Comparison of ENCODE assay signal across 22 cellular contexts in genomic region chr5:83426855-83427254, GRCh38. TPM values are rescaled to one million over a fixed set of nuclear protein-coding genes. Genes with fewer than 3 reads are reported as not detected.
A peak's percentile ranks its signal among the peaks of the same experiment; 100 is the strongest.
DNase-seq lines count a peak whose midpoint lies in the region; ATAC-seq and TF ChIP-seq lines count a peak whose summit lies in the region.
"Had no signal": no experiment of that assay in that cellular context is flagged by ENCODE, and none has a peak within 500 bp of the region (broad histone marks: within the 10 kb centered on the region; RNA-seq: fewer than 3 reads in every experiment).

No MANE protein-coding gene starts in this region.

- H3K4me3 ChIP-seq in GM12865 (ENCODE audit: low read depth, low read length), result no peak overlapping the region
- H3K4me3 ChIP-seq in body of pancreas, result no peak overlapping the region
- H3K4me3 ChIP-seq: BLaER1 treated with 17β-estradiol and CSF1 and Interleukin-3, amounts not matched to agents 10 nM and 100 nM; upper lobe of right lung had no signal

- peaks cover 18% of the 10 kb centered on the region for H3K4me1 ChIP-seq in body of pancreas
- H3K4me1 ChIP-seq: upper lobe of right lung had no signal

- TF ChIP-seq POLR2A in body of pancreas (IDR thresholded peaks at IDR 0.05), result no peak

- no peaks in the 10 kb centered on the region for H3K9me3 ChIP-seq in body of pancreas
- H3K9me3 ChIP-seq: upper lobe of right lung had no signal

- intact Hi-C loops in body of pancreas (cut with DNase I), result no loop called here

- no peak overlapping the region for H3K27ac ChIP-seq in body of pancreas
- H3K27ac ChIP-seq: BLaER1 treated with 17β-estradiol and CSF1 and Interleukin-3, amounts not matched to agents 10 nM and 100 nM; HL-60; upper lobe of right lung had no signal

- DNase-seq in GM12865 (ENCODE audit: low read depth) (peak; percentile 67), NCI-H1417 treated with DMSO at 0.1 percent for 48 hours (lab: John Stamatoyannopoulos, UW) (no peak), body of pancreas (no peak), RKO (ENCODE audit: low spot score) (no peak)
- DNase-seq in activated CD4-positive, alpha-beta T cell treated with anti-CD3 and anti-CD28 coated beads for 48 hours, result no peak
- DNase-seq: activated CD4-positive, alpha-beta T cell treated with anti-CD3 and anti-CD28 coated beads for 1 hour; activated effector memory CD4-positive, alpha-beta T cell treated with anti-CD3 and anti-CD28 coated beads, Interleukin-2, amount 50 U/mL, for 16 hours; amygdala; effector memory CD8-positive, alpha-beta T cell; islet precursor cell; natural killer cell; NCI-H2081 treated with DMSO at 0.1 percent for 48 hours; NCI-H526; PC-3; stimulated activated naive CD8-positive, alpha-beta T cell treated with anti-CD3 and anti-CD28 coated beads, Interleukin-15, Interleukin-2, amounts not matched to agents 100 U/mL and 50 U/mL, for 24 hours; upper lobe of right lung had no signal

- no peaks in the 10 kb centered on the region for H3K36me3 ChIP-seq in body of pancreas (replicated peaks in 1 of 2; ENCODE audit: insufficient read depth in 1 of 2, low read depth in 2 of 2)
- H3K36me3 ChIP-seq: BLaER1 treated with 17β-estradiol and CSF1 and Interleukin-3, amounts not matched to agents 10 nM and 100 nM; upper lobe of right lung had no signal

- ATAC-seq in GM19025 (IDR thresholded peaks at IDR 0.05; ENCODE audit: low read depth, unreplicated experiment), result peak; percentile 45
- ATAC-seq in HG02610 (IDR thresholded peaks at IDR 0.05; ENCODE audit: unreplicated experiment), result peak; percentile 80
- ATAC-seq in HG03354 (IDR thresholded peaks at IDR 0.05; ENCODE audit: poor library complexity, severe bottlenecking, unreplicated experiment), result peak; percentile 47
- ATAC-seq in body of pancreas, result no peak
- ATAC-seq: effector memory CD8-positive, alpha-beta T cell; HCT116; natural killer cell; PC-3; stimulated activated naive CD8-positive, alpha-beta T cell treated with anti-CD3 and anti-CD28 coated beads, Interleukin-15, Interleukin-2, amounts not matched to agents 100 U/mL and 50 U/mL, for 24 hours; upper lobe of right lung had no signal

- no peaks in the 10 kb centered on the region for H3K27me3 ChIP-seq in body of pancreas
- H3K27me3 ChIP-seq: BLaER1 treated with 17β-estradiol and CSF1 and Interleukin-3, amounts not matched to agents 10 nM and 100 nM; upper lobe of right lung had no signal

- WGBS in body of pancreas, 2 donors, result 92 to 100% methylated on average over 1 of the region's 1 CpG

- no peak for TF ChIP-seq CTCF in GM12865 (IDR thresholded peaks at IDR 0.05; ENCODE audit: insufficient read depth, low read depth, low read length, missing control alignments)
- TF ChIP-seq CTCF in body of pancreas (IDR thresholded peaks at IDR 0.05), result no peak

RNA-seq across cellular contexts. Expression of gene VCAN, which starts 44.7 kb away (rescaled TPM):
- total RNA-seq in body of pancreas, result 10 to 100 TPM; 19.4 to 33.7 TPM
